ENCODE assay signal across 10 cellular contexts in the genomic region with DNA sequence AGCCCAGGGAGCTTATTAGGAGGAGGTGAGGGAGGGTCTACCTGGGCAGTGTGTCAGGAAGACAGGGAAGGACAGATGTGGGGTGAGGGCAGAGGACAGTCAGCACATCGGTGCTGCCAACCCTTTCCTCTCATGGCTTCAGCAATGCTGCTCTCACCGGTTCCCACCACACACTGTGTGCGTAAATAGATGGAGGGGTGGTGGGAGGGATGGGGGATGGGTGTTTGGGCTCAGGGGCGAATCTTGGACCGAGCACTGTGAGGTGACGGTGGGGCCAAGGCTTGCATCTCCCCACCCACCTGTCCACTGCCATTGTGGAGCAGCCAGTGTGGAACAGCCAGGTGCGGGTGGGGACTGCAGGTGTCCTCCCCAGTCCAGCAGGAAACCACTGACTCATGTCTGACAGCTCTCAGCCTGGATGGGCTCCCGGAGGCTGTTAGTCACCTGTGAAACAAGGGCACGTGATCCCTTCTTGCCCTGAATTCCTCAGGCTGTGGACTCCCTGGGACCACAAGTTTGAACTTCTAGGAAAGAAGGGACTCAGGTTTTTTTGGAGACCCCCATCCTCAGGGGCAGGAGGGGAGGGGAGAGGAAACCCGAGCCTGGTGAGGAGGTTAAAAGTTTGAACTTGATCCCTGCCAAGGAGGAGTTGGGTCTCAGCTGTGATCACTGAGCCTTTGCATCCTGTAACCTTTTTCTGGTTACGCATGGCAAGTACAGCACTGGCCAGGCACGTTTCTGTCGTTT. TPM values are rescaled to one million over a fixed set of nuclear protein-coding genes. Genes with fewer than 3 reads are reported as not detected.
A peak's percentile ranks its signal among the peaks of the same experiment; 100 is the strongest.
DNase-seq lines count a peak whose midpoint lies in the region; FAIRE-seq and TF ChIP-seq lines count a peak whose summit lies in the region.
"Had no signal": no experiment of that assay in that cellular context is flagged by ENCODE, and none has a peak within 500 bp of the region (broad histone marks: within the 10 kb centered on the region; RNA-seq: fewer than 3 reads in every experiment).

No MANE protein-coding gene starts in this region.

- WGBS in esophagus, 2 donors, result 30% methylated on average over 13 of the region's 13 CpGs
- 18 to 47% (median 38%) methylated on average over 11 to 13 of the region's 13 CpGs for WGBS in small intestine, 3 donors

- intact Hi-C loops in head of caudate nucleus (cut with DNase I), result no loop called here

- H3K4me1 ChIP-seq in esophagus (ENCODE audit: control insufficient read depth in 2 of 2, insufficient read depth in 2 of 2, low read length in 1 of 2) (peaks cover 5 to 33% of the 10 kb centered on the region in 2 donors), small intestine (ENCODE audit: control insufficient read depth in 2 of 2, insufficient read depth in 1 of 2, low read depth in 1 of 2, low read length in 1 of 2) (peaks cover 2 to 13% of the 10 kb centered on the region in 2 donors), BE2C (no peaks in the 10 kb centered on the region; the same call in 1 of the 2 replicates)

- TF ChIP-seq CTCF in BE2C (IDR thresholded peaks at IDR 0.05; ENCODE audit: low read depth, low read length), result no peak

- H3K9me3 ChIP-seq in esophagus (ENCODE audit: control insufficient read depth in 2 of 2, insufficient read depth in 1 of 2, low read depth in 1 of 2, low read length in 1 of 2) (no peaks in the 10 kb centered on the region), small intestine (ENCODE audit: control insufficient read depth, low read depth) (no peaks in the 10 kb centered on the region), BE2C (no peaks in the 10 kb centered on the region; the same call in 1 of the 2 replicates)

- DNase-seq in NCI-H1092 treated with DMSO at 0.1 percent for 48 hours (lab: John Stamatoyannopoulos, UW) (peak; percentile 38), NCI-H1092 (lab: John Stamatoyannopoulos, UW) (no peak), NCI-H2107 treated with DMSO at 0.1 percent for 48 hours (lab: John Stamatoyannopoulos, UW; ENCODE audit: unreplicated experiment) (peak; percentile 68), small intestine (peak; percentile 96), BE2C (no peak), amniotic stem cell (lab: John Stamatoyannopoulos, UW) (no peak), head of caudate nucleus (no peak)
- DNase-seq: GOT3 had no signal

- no peak overlapping the region for H3K4me3 ChIP-seq in esophagus (ENCODE audit: low read depth in 1 of 2, low read length in 2 of 2)
- H3K4me3 ChIP-seq in small intestine (ENCODE audit: low read depth in 1 of 2, low read length in 2 of 2), result peak overlapping the region in 1 of 2 donors; percentile 43
- H3K4me3 ChIP-seq in BE2C (ENCODE audit: low read depth, low read length), result no peak overlapping the region

- FAIRE-seq in small intestine (lab: Jason Lieb, UNC), result no peak

- H3K27ac ChIP-seq in esophagus (ENCODE audit: low read depth in 2 of 2, low read length in 1 of 2) (peak overlapping the region; percentile 43 to 62), small intestine (ENCODE audit: low read depth in 1 of 2, low read length in 1 of 2) (peak overlapping the region; percentile 95 to 98)
- H3K27ac ChIP-seq: 22Rv1 had no signal

- H3K27me3 ChIP-seq in esophagus (ENCODE audit: control insufficient read depth in 1 of 2, insufficient read depth in 2 of 2, low read length in 2 of 2) (no peaks in the 10 kb centered on the region), small intestine (ENCODE audit: control insufficient read depth in 2 of 2, insufficient read depth in 2 of 2, low read length in 2 of 2) (no peaks in the 10 kb centered on the region), BE2C (no peaks in the 10 kb centered on the region)

- H3K36me3 ChIP-seq in esophagus (ENCODE audit: control insufficient read depth in 2 of 2, insufficient read depth in 2 of 2, low read length in 1 of 2), result no peaks in the 10 kb centered on the region
- H3K36me3 ChIP-seq in small intestine (ENCODE audit: control insufficient read depth in 2 of 2, insufficient read depth in 2 of 2, low read length in 2 of 2), result no peaks in the 10 kb centered on the region
- no peaks in the 10 kb centered on the region for H3K36me3 ChIP-seq in BE2C

RNA-seq across cellular contexts. Expression of a gene that starts 42.7 kb away (rescaled TPM):
- polyA plus RNA-seq in esophagus (1 to 10 TPM in 1 of 2 donors, under 1 TPM in 1; 0.41 to 4.0 TPM), small intestine (100 to 1,000 TPM in 1 of 3 donors, 10 to 100 TPM in 2; 57.1 to 123 (median 86.7) TPM)
- 17.9 TPM for polyA plus RNA-seq in BE2C (2012; ENCODE audit: insufficient read depth, insufficient read length, low read depth)

RNA-seq across cellular contexts. Expression of a gene that starts 48.1 kb away (rescaled TPM):
- 1 to 10 TPM; 4.2 to 4.6 TPM for polyA plus RNA-seq in esophagus
- 1 to 10 TPM; 1.6 to 5.7 (median 1.9) TPM for polyA plus RNA-seq in small intestine
- 14.9 TPM for polyA plus RNA-seq in BE2C (2012; ENCODE audit: insufficient read depth, insufficient read length, low read depth)

Comparison
In these comparisons a context has a peak if more than half of its experiments do, and no peak if none do; other contexts are left out.
1. DNase-seq: peak in NCI-H1092 treated with DMSO at 0.1 percent for 48 hours (single experiment), NCI-H2107 treated with DMSO at 0.1 percent for 48 hours (single experiment) and small intestine (single experiment); none in NCI-H1092 (single experiment), BE2C (single experiment), amniotic stem cell (single experiment) and head of caudate nucleus (0 of 42).
2. RNA of a gene that starts 42.7 kb away (polyA plus RNA-seq): 57.1 to 123 TPM in small intestine; 0.41 to 4.0 TPM in esophagus; every median in the first group is over 10 times any median in the second.